ENCODE assay signal across 1 cellular context in genomic region chr7:27151341-27151944, GRCh38.
TF ChIP-seq lines count a peak whose summit lies in the region.

No MANE protein-coding gene starts in this region.

TF ChIP-seq in HepG2, 621 proteins besides CTCF, POLR2A, EP300 and RAD21:
- TF ChIP-seq CREB3 (CRISPR knock-in tag; IDR thresholded peaks at IDR 0.05) (no peak), ZNF513 (CRISPR knock-in tag; conservative IDR thresholded peaks at IDR 0.05) (no peak), IKZF1 (IDR thresholded peaks at IDR 0.05) (no peak), GPN1 (CRISPR knock-in tag; IDR thresholded peaks at IDR 0.05; ENCODE audit: borderline replicate concordance) (no peak), KAT7 (CRISPR knock-in tag; IDR thresholded peaks at IDR 0.05; ENCODE audit: borderline replicate concordance) (no peak), ZNF841 (CRISPR knock-in tag; IDR thresholded peaks at IDR 0.05; ENCODE audit: borderline replicate concordance) (no peak)
